Comparison of ENCODE assay signal across 2 cellular contexts in the genomic region with DNA sequence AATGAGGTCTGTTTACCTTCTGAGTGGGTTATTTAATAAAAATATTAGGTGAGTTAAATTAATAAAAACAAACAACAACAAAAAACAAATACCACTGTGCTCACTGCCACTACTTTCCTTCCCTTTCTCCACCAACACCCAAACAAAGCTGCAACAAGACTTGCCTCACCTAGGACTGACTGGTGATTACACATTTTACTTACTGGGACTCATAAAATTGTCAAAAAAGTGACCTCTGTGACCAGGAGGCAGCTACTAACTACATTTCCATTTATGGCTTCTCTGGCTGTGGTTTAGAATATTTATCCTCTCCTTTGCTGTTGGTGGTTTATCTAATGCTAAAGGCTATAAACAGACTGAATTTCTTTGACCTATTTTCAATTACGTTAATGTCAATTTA.
TF ChIP-seq lines count a peak whose summit lies in the region.

No MANE protein-coding gene starts in this region.

TF ChIP-seq in SK-N-SH, 30 proteins besides CTCF, POLR2A, EP300 and RAD21:
- TF ChIP-seq ELF1 (IDR thresholded peaks at IDR 0.05) (no peak), GATA2 (CRISPR knock-in tag; IDR thresholded peaks at IDR 0.05) (no peak), FOSL2 (IDR thresholded peaks at IDR 0.05; ENCODE audit: borderline replicate concordance, low read depth) (no peak), RCOR1 (IDR thresholded peaks at IDR 0.05; ENCODE audit: low read length) (no peak), EZH2phosphoT487 (IDR thresholded peaks at IDR 0.05; ENCODE audit: borderline replicate concordance, low read depth) (no peak), NFIC (IDR thresholded peaks at IDR 0.05; ENCODE audit: borderline replicate concordance) (no peak), FOXJ3 (CRISPR knock-in tag; IDR thresholded peaks at IDR 0.05) (no peak), NRF1 (IDR thresholded peaks at IDR 0.05; ENCODE audit: low read depth, low read length) (no peak), SIN3A (IDR thresholded peaks at IDR 0.05; ENCODE audit: borderline replicate concordance, low read depth, low read length) (no peak)
- TF ChIP-seq, protein P1, sequence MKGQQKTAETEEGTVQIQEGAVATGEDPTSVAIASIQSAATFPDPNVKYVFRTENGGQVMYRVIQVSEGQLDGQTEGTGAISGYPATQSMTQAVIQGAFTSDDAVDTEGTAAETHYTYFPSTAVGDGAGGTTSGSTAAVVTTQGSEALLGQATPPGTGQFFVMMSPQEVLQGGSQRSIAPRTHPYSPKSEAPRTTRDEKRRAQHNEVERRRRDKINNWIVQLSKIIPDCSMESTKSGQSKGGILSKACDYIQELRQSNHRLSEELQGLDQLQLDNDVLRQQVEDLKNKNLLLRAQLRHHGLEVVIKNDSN (IDR thresholded peaks at IDR 0.05; ENCODE audit: borderline replicate concordance, low read depth): no peak
- TF ChIP-seq, protein P2, sequence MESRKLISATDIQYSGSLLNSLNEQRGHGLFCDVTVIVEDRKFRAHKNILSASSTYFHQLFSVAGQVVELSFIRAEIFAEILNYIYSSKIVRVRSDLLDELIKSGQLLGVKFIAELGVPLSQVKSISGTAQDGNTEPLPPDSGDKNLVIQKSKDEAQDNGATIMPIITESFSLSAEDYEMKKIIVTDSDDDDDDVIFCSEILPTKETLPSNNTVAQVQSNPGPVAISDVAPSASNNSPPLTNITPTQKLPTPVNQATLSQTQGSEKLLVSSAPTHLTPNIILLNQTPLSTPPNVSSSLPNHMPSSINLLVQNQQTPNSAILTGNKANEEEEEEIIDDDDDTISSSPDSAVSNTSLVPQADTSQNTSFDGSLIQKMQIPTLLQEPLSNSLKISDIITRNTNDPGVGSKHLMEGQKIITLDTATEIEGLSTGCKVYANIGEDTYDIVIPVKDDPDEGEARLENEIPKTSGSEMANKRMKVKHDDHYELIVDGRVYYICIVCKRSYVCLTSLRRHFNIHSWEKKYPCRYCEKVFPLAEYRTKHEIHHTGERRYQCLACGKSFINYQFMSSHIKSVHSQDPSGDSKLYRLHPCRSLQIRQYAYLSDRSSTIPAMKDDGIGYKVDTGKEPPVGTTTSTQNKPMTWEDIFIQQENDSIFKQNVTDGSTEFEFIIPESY (IDR thresholded peaks at IDR 0.05; ENCODE audit: borderline replicate concordance, low read depth): no peak
- TF ChIP-seq, protein P3, sequence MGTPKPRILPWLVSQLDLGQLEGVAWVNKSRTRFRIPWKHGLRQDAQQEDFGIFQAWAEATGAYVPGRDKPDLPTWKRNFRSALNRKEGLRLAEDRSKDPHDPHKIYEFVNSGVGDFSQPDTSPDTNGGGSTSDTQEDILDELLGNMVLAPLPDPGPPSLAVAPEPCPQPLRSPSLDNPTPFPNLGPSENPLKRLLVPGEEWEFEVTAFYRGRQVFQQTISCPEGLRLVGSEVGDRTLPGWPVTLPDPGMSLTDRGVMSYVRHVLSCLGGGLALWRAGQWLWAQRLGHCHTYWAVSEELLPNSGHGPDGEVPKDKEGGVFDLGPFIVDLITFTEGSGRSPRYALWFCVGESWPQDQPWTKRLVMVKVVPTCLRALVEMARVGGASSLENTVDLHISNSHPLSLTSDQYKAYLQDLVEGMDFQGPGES (IDR thresholded peaks at IDR 0.05; ENCODE audit: low read depth, low read length): no peak
- TF ChIP-seq, protein P4, sequence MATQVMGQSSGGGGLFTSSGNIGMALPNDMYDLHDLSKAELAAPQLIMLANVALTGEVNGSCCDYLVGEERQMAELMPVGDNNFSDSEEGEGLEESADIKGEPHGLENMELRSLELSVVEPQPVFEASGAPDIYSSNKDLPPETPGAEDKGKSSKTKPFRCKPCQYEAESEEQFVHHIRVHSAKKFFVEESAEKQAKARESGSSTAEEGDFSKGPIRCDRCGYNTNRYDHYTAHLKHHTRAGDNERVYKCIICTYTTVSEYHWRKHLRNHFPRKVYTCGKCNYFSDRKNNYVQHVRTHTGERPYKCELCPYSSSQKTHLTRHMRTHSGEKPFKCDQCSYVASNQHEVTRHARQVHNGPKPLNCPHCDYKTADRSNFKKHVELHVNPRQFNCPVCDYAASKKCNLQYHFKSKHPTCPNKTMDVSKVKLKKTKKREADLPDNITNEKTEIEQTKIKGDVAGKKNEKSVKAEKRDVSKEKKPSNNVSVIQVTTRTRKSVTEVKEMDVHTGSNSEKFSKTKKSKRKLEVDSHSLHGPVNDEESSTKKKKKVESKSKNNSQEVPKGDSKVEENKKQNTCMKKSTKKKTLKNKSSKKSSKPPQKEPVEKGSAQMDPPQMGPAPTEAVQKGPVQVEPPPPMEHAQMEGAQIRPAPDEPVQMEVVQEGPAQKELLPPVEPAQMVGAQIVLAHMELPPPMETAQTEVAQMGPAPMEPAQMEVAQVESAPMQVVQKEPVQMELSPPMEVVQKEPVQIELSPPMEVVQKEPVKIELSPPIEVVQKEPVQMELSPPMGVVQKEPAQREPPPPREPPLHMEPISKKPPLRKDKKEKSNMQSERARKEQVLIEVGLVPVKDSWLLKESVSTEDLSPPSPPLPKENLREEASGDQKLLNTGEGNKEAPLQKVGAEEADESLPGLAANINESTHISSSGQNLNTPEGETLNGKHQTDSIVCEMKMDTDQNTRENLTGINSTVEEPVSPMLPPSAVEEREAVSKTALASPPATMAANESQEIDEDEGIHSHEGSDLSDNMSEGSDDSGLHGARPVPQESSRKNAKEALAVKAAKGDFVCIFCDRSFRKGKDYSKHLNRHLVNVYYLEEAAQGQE (IDR thresholded peaks at IDR 0.05; ENCODE audit: low read depth, low read length): no peak
TF ChIP-seq in SK-N-SH: peak in this region for 0.

TF ChIP-seq in SK-N-SH treated with all-trans-retinoic acid at 6 μM for 48 hours, 23 proteins besides CTCF, POLR2A, EP300 and RAD21:
- TF ChIP-seq, protein P5, sequence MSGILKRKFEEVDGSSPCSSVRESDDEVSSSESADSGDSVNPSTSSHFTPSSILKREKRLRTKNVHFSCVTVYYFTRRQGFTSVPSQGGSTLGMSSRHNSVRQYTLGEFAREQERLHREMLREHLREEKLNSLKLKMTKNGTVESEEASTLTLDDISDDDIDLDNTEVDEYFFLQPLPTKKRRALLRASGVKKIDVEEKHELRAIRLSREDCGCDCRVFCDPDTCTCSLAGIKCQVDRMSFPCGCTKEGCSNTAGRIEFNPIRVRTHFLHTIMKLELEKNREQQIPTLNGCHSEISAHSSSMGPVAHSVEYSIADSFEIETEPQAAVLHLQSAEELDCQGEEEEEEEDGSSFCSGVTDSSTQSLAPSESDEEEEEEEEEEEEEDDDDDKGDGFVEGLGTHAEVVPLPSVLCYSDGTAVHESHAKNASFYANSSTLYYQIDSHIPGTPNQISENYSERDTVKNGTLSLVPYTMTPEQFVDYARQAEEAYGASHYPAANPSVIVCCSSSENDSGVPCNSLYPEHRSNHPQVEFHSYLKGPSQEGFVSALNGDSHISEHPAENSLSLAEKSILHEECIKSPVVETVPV (CRISPR knock-in tag; IDR thresholded peaks at IDR 0.05): no peak
- no peak for TF ChIP-seq PPARA (CRISPR knock-in tag; IDR thresholded peaks at IDR 0.05; ENCODE audit: borderline replicate concordance)
